In the genomic region with DNA sequence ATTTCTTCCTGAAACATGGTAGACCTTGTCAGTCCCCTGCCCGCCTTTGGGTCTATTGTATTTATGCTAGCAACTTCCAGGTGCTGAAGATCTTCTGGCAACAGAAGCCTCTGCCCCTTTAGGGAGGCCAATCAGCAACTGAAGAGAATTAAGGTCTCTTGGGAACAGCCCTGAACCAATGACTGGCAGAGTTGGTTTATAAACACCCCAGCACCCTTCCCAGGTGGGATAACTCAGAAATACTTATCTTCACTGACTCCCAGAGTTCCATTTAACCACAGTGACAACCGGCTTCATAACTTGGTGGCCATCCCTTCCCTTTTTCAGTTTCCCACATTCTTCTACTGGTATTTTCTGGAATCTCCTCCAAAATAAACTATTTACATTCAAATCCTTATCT, we compare ENCODE assay signal across 28 cellular contexts.
"Had no signal": no experiment of that assay in that cellular context is flagged by ENCODE, and none has a peak within 500 bp of the region (broad histone marks: within the 10 kb centered on the region; RNA-seq: fewer than 3 reads in every experiment).

No MANE protein-coding gene starts in this region.

- H3K4me3 Mint-ChIP-seq: dendritic cell treated with granulocyte-macrophage colony-stimulating factor and Interleukin-4, amounts not matched to agents 40 ng/mL and 50 ng/mL, for 4 days; naive thymus-derived CD8-positive, alpha-beta T cell; nephron progenitor cell; stimulated activated naive CD8-positive, alpha-beta T cell treated with anti-CD3 and anti-CD28 coated beads, Interleukin-15, amount 100 ng/mL, for 72 hours had no signal

- H3K4me2 ChIP-seq: smooth muscle cell had no signal

- H3K4me1 Mint-ChIP-seq: naive thymus-derived CD8-positive, alpha-beta T cell; nephron progenitor cell; stimulated activated naive CD8-positive, alpha-beta T cell treated with anti-CD3 and anti-CD28 coated beads, Interleukin-15, amount 100 ng/mL, for 72 hours had no signal

- ATAC-seq: heart right ventricle; left lung; naive thymus-derived CD8-positive, alpha-beta T cell; sciatic nerve; stimulated activated naive CD8-positive, alpha-beta T cell treated with anti-CD3 and anti-CD28 coated beads, Interleukin-15, amount 100 ng/mL, for 72 hours; upper lobe of right lung had no signal

- H3K36me3 ChIP-seq: colonic mucosa, esophagus muscularis mucosa, heart right ventricle, left lung, prostate gland, right atrium auricular region, suprapubic skin, transverse colon, upper lobe of right lung, uterus had no signal

- H3K4me3 ChIP-seq: colonic mucosa, esophagus muscularis mucosa, heart right ventricle, left lung, prostate gland, right atrium auricular region, smooth muscle cell, suprapubic skin, transverse colon, upper lobe of right lung, uterus had no signal

- DNase-seq: colonic mucosa; effector CD8-positive, alpha-beta T cell; foreskin melanocyte; glutamatergic neuron; heart right ventricle; hippocampal formation; kidney; left lung; mesenchymal stem cell; naive thymus-derived CD8-positive, alpha-beta T cell; nephron progenitor cell; nucleus accumbens; stimulated activated CD4-positive, alpha-beta T cell treated with anti-CD3 and anti-CD28 coated beads, Interleukin-12 subunit alpha, Interleukin-12 subunit beta, amount 100 ng/mL, for 4 hours; stimulated activated CD4-positive, alpha-beta T cell treated with anti-CD3 and anti-CD28 coated beads, Interleukin-1b, Interleukin-23, amount 100 ng/mL, for 48 hours; stimulated activated CD4-positive, alpha-beta T cell treated with anti-CD3 and anti-CD28 coated beads, Interleukin-4, amount 100 ng/mL, for 1 hour; stimulated activated CD8-positive, alpha-beta memory T cell treated with anti-CD3 and anti-CD28 coated beads, Interleukin-4, amount 100 ng/mL, for 48 hours; stimulated activated naive CD4-positive, alpha-beta T cell; stimulated activated naive CD8-positive, alpha-beta T cell treated with anti-CD3 and anti-CD28 coated beads, Interleukin-15, amount 100 ng/mL, for 72 hours; transverse colon; upper lobe of right lung; uterus had no signal

- H3K9me3 ChIP-seq: colonic mucosa, prostate gland, upper lobe of right lung, uterus had no signal

- H3K4me1 ChIP-seq: colonic mucosa, esophagus muscularis mucosa, heart right ventricle, left lung, prostate gland, right atrium auricular region, suprapubic skin, transverse colon, upper lobe of right lung, uterus had no signal

- H3K27ac ChIP-seq: colonic mucosa, esophagus muscularis mucosa, heart right ventricle, left lung, prostate gland, right atrium auricular region, suprapubic skin, transverse colon, upper lobe of right lung, uterus had no signal

- H3K27me3 ChIP-seq: colonic mucosa, left lung, right atrium auricular region, suprapubic skin, uterus had no signal

- H3K27ac Mint-ChIP-seq: dendritic cell treated with granulocyte-macrophage colony-stimulating factor and Interleukin-4, amounts not matched to agents 40 ng/mL and 50 ng/mL, for 4 days; naive thymus-derived CD8-positive, alpha-beta T cell; nephron progenitor cell; stimulated activated naive CD8-positive, alpha-beta T cell treated with anti-CD3 and anti-CD28 coated beads, Interleukin-15, amount 100 ng/mL, for 72 hours had no signal

- H3K9me3 Mint-ChIP-seq: stimulated activated naive CD8-positive, alpha-beta T cell treated with anti-CD3 and anti-CD28 coated beads, Interleukin-15, amount 100 ng/mL, for 72 hours had no signal
